In genomic region chr5:160188151-160188967, GRCh38 we compare ENCODE assay signal across 8 cellular contexts. TPM values are rescaled to one million over a fixed set of nuclear protein-coding genes. Genes with fewer than 3 reads are reported as not detected.
A peak's percentile ranks its signal among the peaks of the same experiment; 100 is the strongest.
DNase-seq lines count a peak whose midpoint lies in the region; ATAC-seq and TF ChIP-seq lines count a peak whose summit lies in the region.

No MANE protein-coding gene starts in this region.

- H3K4me2 ChIP-seq in mesenchymal stem cell (ENCODE audit: low read length, poor library complexity, severe bottlenecking) = peak overlapping the region; percentile 61

- H3K27me3 ChIP-seq in mesenchymal stem cell (ENCODE audit: control insufficient read depth in 1 of 2, insufficient read depth in 1 of 2, low read length in 2 of 2) (no peaks in the 10 kb centered on the region), vagina (no peaks in the 10 kb centered on the region)

- H2AK5ac ChIP-seq in mesenchymal stem cell (ENCODE audit: low read length, severe bottlenecking) = no peak overlapping the region

- H2BK120ac ChIP-seq in mesenchymal stem cell (ENCODE audit: low read depth, low read length) = peak overlapping the region; percentile 74

- peak overlapping the region; percentile 85 for H4K8ac ChIP-seq in mesenchymal stem cell (ENCODE audit: low read length)

- 6% methylated on average over 33 of the region's 40 CpGs for WGBS in mesenchymal stem cell

- H3K4ac ChIP-seq in mesenchymal stem cell (ENCODE audit: low read depth in 1 of 2, low read length in 2 of 2) = peak overlapping the region; percentile 75 to 77

- H3K4me1 ChIP-seq in mesenchymal stem cell (ENCODE audit: control insufficient read depth, insufficient read depth, low read depth, low read length) (peaks cover 4% of the 10 kb centered on the region), vagina (peaks cover 14% of the 10 kb centered on the region)

- no peak for ATAC-seq in GM21619 (IDR thresholded peaks at IDR 0.05; ENCODE audit: unreplicated experiment)

- no peak for TF ChIP-seq POLR2A in vagina (IDR thresholded peaks at IDR 0.05)

- peak; percentile 1 for DNase-seq in NCI-H1092 treated with DMSO at 0.1 percent for 48 hours (lab: John Stamatoyannopoulos, UW)
- no peak for DNase-seq in NCI-H1092 (lab: John Stamatoyannopoulos, UW)
- DNase-seq in NCI-H226 = peak; percentile 99
- DNase-seq in ecto neural progenitor cell (ENCODE audit: low spot score) = peak; percentile 71
- DNase-seq in mesenchymal stem cell = peak; percentile 76
- DNase-seq in vagina (ENCODE audit: extremely low spot score in 2 of 2) = no peak
- DNase-seq in activated CD4-positive, CD25-positive, alpha-beta regulatory T cell treated with anti-CD3 and anti-CD28 coated beads, Interleukin-2, amount 50 U/mL, for 72 hours = no peak

- H2BK5ac ChIP-seq in mesenchymal stem cell (ENCODE audit: low read depth, low read length, poor library complexity, severe bottlenecking) = no peak overlapping the region

- no peak for TF ChIP-seq CTCF in vagina (IDR thresholded peaks at IDR 0.05)

- H3K79me1 ChIP-seq in mesenchymal stem cell (replicated peaks; ENCODE audit: low read length, poor library complexity, severe bottlenecking) = no peaks in the 10 kb centered on the region

- peak overlapping the region; percentile 90 for H2BK15ac ChIP-seq in mesenchymal stem cell (ENCODE audit: low read depth, poor library complexity, severe bottlenecking)

- H3K4me3 ChIP-seq in mesenchymal stem cell (ENCODE audit: insufficient read depth in 1 of 2, low read depth in 1 of 2, low read length in 2 of 2) = peak overlapping the region; percentile 52 to 74
- H3K4me3 ChIP-seq in vagina = peak overlapping the region; percentile 55

- H4K91ac ChIP-seq in mesenchymal stem cell (ENCODE audit: low read length) = peak overlapping the region; percentile 62

- peak overlapping the region; percentile 46 to 78 for H3K18ac ChIP-seq in mesenchymal stem cell (ENCODE audit: low read depth in 1 of 2, low read length in 2 of 2)

- peak overlapping the region in 1 of 2 experiments; percentile 59 for H3K23ac ChIP-seq in mesenchymal stem cell (ENCODE audit: low read length in 2 of 2)

- intact Hi-C loops in vagina (cut with DNase I) = no loop called here

- H3K9me3 ChIP-seq in mesenchymal stem cell (ENCODE audit: control insufficient read depth, low read length) (peaks cover 6% of the 10 kb centered on the region), vagina (no peaks in the 10 kb centered on the region)

- peak overlapping the region in 1 of 2 experiments; percentile 6 for H2BK12ac ChIP-seq in mesenchymal stem cell (ENCODE audit: low read length in 2 of 2)

- no peak overlapping the region for H3K14ac ChIP-seq in mesenchymal stem cell (ENCODE audit: low read length in 2 of 2)

- H3K27ac ChIP-seq in mesenchymal stem cell (ENCODE audit: low read length, poor library complexity, severe bottlenecking) (no peak overlapping the region), vagina (peak overlapping the region; percentile 87)

- peak overlapping the region; percentile 8 for H2AFZ ChIP-seq in mesenchymal stem cell (ENCODE audit: low read depth, low read length)

- H3K36me3 ChIP-seq in mesenchymal stem cell (ENCODE audit: control insufficient read depth in 1 of 2, insufficient read depth in 2 of 2, low read depth in 1 of 2, low read length in 2 of 2) = no peaks in the 10 kb centered on the region
- no peaks in the 10 kb centered on the region for H3K36me3 ChIP-seq in vagina

- H3K9ac ChIP-seq in mesenchymal stem cell (ENCODE audit: low read length) = peak overlapping the region; percentile 85

RNA-seq across cellular contexts. Expression of gene FABP6, which starts 40.9 kb away (rescaled TPM):
- not detected for polyA plus RNA-seq in mesenchymal stem cell (2013, experiment 1 of 2)
- polyA plus RNA-seq in mesenchymal stem cell (2013, experiment 2 of 2) = 0.10 TPM
- 2.9 TPM for total RNA-seq in vagina

Comparison
In these comparisons a context has a peak if more than half of its experiments do, and no peak if none do; other contexts are left out.
1. DNase-seq: peak in NCI-H1092 treated with DMSO at 0.1 percent for 48 hours (single experiment), NCI-H226 (single experiment), ecto neural progenitor cell (single experiment) and mesenchymal stem cell (single experiment); none in NCI-H1092 (single experiment), vagina (0 of 2) and activated CD4-positive, CD25-positive, alpha-beta regulatory T cell treated with anti-CD3 and anti-CD28 coated beads, Interleukin-2, amount 50 U/mL, for 72 hours (single experiment).